ENCODE assay signal across 1 cellular context in the genomic region with DNA sequence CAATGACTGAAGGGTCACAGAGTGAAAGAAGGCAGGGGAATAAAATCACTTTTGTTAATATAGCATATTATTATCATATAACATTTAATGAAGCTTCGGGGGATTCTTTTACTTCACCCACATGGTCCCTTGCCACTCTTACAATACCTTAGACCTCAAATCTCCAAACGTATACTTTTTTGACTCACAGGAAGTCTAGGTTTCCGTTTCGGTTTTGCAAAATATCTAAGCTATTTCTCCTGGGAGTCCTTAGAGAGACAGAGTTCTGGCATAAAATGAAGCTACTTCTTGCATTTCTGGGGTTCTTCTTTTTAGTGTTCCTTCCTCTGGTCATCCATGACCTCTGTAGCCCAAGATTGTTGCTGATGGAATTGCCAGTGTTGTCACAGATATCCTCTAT.
TF ChIP-seq lines count a peak whose summit lies in the region.

No MANE protein-coding gene starts in this region.

TF ChIP-seq in GM12878, 131 proteins besides CTCF, POLR2A, EP300 and RAD21 (continued from another document and continues in another):
- TF ChIP-seq, protein P1, sequence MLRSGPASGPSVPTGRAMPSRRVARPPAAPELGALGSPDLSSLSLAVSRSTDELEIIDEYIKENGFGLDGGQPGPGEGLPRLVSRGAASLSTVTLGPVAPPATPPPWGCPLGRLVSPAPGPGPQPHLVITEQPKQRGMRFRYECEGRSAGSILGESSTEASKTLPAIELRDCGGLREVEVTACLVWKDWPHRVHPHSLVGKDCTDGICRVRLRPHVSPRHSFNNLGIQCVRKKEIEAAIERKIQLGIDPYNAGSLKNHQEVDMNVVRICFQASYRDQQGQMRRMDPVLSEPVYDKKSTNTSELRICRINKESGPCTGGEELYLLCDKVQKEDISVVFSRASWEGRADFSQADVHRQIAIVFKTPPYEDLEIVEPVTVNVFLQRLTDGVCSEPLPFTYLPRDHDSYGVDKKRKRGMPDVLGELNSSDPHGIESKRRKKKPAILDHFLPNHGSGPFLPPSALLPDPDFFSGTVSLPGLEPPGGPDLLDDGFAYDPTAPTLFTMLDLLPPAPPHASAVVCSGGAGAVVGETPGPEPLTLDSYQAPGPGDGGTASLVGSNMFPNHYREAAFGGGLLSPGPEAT (IDR thresholded peaks at IDR 0.05; ENCODE audit: low read depth), result no peak
- TF ChIP-seq FOXM1 (IDR thresholded peaks at IDR 0.05; ENCODE audit: low read depth, low read length) (peak; percentile 85), YY1 (IDR thresholded peaks at IDR 0.05; ENCODE audit: low read depth, low read length) (no peak), GABPA (IDR thresholded peaks at IDR 0.05; ENCODE audit: low read depth) (no peak), EGR1 (IDR thresholded peaks at IDR 0.05; ENCODE audit: borderline replicate concordance in 1 of 2, low read depth in 2 of 2, low read length in 2 of 2) (no peak), JUNB (IDR thresholded peaks at IDR 0.05) (peak; percentile 82), CHD1 (IDR thresholded peaks at IDR 0.05; ENCODE audit: low read depth, low read length) (no peak), ZNF24 (IDR thresholded peaks at IDR 0.05) (no peak), PML (IDR thresholded peaks at IDR 0.05; ENCODE audit: low read length) (no peak), ATF7 (IDR thresholded peaks at IDR 0.05; ENCODE audit: low read depth) (no peak), GATAD2B (conservative IDR thresholded peaks at IDR 0.05; ENCODE audit: low read depth) (no peak), SUPT20H (IDR thresholded peaks at IDR 0.05; ENCODE audit: borderline replicate concordance, control insufficient read depth, low read depth, low read length) (no peak), MEF2B (IDR thresholded peaks at IDR 0.05; ENCODE audit: partially characterized antibody, poor library complexity, severe bottlenecking) (peak; percentile 77), CHD2 (IDR thresholded peaks at IDR 0.05; ENCODE audit: borderline replicate concordance, low read depth, low read length) (no peak), SMAD1 (IDR thresholded peaks at IDR 0.05; ENCODE audit: low read depth, partially characterized antibody) (no peak), IKZF1 (conservative IDR thresholded peaks at IDR 0.05) (no peak), TCF7 (IDR thresholded peaks at IDR 0.05; ENCODE audit: borderline replicate concordance) (no peak), SREBF2 (IDR thresholded peaks at IDR 0.05; ENCODE audit: low read length) (no peak), MYB (IDR thresholded peaks at IDR 0.05; ENCODE audit: borderline replicate concordance, low read depth, low read length) (no peak), IRF4 (IDR thresholded peaks at IDR 0.05; ENCODE audit: low read depth, low read length) (peak; percentile 70; the same call in 1 of the 2 replicates), TBL1XR1 (IDR thresholded peaks at IDR 0.05; ENCODE audit: low read depth, low read length) (no peak), CBFB (IDR thresholded peaks at IDR 0.05; ENCODE audit: low read depth) (no peak), ASH2L (IDR thresholded peaks at IDR 0.05; ENCODE audit: borderline replicate concordance, low read depth) (no peak), SP1 (IDR thresholded peaks at IDR 0.05; ENCODE audit: low read depth, low read length) (no peak), SMAD5 (IDR thresholded peaks at IDR 0.05; ENCODE audit: low read depth) (no peak), SMARCA5 (IDR thresholded peaks at IDR 0.05) (no peak), TARDBP (IDR thresholded peaks at IDR 0.05; ENCODE audit: borderline replicate concordance) (no peak), DPF2 (IDR thresholded peaks at IDR 0.05) (no peak), ETV6 (conservative IDR thresholded peaks at IDR 0.05 in 1 of 2, IDR thresholded peaks at IDR 0.05 in 1 of 2; ENCODE audit: borderline replicate concordance in 1 of 2, low read depth in 1 of 2) (peak in 1 of 2 experiments; percentile 63; a peak in 1 of 4 replicates), NR2C2 (IDR thresholded peaks at IDR 0.05; ENCODE audit: borderline replicate concordance, control insufficient read depth, insufficient read length, low read depth) (no peak), NR2F1 (conservative IDR thresholded peaks at IDR 0.05) (no peak), CBX3 (IDR thresholded peaks at IDR 0.05; ENCODE audit: borderline replicate concordance, low read depth) (no peak)
- TF ChIP-seq, protein P2, sequence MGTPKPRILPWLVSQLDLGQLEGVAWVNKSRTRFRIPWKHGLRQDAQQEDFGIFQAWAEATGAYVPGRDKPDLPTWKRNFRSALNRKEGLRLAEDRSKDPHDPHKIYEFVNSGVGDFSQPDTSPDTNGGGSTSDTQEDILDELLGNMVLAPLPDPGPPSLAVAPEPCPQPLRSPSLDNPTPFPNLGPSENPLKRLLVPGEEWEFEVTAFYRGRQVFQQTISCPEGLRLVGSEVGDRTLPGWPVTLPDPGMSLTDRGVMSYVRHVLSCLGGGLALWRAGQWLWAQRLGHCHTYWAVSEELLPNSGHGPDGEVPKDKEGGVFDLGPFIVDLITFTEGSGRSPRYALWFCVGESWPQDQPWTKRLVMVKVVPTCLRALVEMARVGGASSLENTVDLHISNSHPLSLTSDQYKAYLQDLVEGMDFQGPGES (IDR thresholded peaks at IDR 0.05), result no peak
- TF ChIP-seq, protein P3, sequence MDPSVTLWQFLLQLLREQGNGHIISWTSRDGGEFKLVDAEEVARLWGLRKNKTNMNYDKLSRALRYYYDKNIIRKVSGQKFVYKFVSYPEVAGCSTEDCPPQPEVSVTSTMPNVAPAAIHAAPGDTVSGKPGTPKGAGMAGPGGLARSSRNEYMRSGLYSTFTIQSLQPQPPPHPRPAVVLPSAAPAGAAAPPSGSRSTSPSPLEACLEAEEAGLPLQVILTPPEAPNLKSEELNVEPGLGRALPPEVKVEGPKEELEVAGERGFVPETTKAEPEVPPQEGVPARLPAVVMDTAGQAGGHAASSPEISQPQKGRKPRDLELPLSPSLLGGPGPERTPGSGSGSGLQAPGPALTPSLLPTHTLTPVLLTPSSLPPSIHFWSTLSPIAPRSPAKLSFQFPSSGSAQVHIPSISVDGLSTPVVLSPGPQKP (IDR thresholded peaks at IDR 0.05; ENCODE audit: low read depth, low read length), result no peak
- TF ChIP-seq, protein P4, sequence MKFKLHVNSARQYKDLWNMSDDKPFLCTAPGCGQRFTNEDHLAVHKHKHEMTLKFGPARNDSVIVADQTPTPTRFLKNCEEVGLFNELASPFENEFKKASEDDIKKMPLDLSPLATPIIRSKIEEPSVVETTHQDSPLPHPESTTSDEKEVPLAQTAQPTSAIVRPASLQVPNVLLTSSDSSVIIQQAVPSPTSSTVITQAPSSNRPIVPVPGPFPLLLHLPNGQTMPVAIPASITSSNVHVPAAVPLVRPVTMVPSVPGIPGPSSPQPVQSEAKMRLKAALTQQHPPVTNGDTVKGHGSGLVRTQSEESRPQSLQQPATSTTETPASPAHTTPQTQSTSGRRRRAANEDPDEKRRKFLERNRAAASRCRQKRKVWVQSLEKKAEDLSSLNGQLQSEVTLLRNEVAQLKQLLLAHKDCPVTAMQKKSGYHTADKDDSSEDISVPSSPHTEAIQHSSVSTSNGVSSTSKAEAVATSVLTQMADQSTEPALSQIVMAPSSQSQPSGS (IDR thresholded peaks at IDR 0.05; ENCODE audit: low read length), result peak; percentile 74
- TF ChIP-seq, protein P5, sequence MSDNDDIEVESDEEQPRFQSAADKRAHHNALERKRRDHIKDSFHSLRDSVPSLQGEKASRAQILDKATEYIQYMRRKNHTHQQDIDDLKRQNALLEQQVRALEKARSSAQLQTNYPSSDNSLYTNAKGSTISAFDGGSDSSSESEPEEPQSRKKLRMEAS (IDR thresholded peaks at IDR 0.05; ENCODE audit: low read depth, low read length), result no peak
- TF ChIP-seq, protein P6, sequence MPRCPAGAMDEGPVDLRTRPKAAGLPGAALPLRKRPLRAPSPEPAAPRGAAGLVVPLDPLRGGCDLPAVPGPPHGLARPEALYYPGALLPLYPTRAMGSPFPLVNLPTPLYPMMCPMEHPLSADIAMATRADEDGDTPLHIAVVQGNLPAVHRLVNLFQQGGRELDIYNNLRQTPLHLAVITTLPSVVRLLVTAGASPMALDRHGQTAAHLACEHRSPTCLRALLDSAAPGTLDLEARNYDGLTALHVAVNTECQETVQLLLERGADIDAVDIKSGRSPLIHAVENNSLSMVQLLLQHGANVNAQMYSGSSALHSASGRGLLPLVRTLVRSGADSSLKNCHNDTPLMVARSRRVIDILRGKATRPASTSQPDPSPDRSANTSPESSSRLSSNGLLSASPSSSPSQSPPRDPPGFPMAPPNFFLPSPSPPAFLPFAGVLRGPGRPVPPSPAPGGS (IDR thresholded peaks at IDR 0.05; ENCODE audit: borderline replicate concordance, insufficient read depth, low read depth, low read length, poor library complexity, severe bottlenecking), result peak; percentile 50
- TF ChIP-seq, protein P7, sequence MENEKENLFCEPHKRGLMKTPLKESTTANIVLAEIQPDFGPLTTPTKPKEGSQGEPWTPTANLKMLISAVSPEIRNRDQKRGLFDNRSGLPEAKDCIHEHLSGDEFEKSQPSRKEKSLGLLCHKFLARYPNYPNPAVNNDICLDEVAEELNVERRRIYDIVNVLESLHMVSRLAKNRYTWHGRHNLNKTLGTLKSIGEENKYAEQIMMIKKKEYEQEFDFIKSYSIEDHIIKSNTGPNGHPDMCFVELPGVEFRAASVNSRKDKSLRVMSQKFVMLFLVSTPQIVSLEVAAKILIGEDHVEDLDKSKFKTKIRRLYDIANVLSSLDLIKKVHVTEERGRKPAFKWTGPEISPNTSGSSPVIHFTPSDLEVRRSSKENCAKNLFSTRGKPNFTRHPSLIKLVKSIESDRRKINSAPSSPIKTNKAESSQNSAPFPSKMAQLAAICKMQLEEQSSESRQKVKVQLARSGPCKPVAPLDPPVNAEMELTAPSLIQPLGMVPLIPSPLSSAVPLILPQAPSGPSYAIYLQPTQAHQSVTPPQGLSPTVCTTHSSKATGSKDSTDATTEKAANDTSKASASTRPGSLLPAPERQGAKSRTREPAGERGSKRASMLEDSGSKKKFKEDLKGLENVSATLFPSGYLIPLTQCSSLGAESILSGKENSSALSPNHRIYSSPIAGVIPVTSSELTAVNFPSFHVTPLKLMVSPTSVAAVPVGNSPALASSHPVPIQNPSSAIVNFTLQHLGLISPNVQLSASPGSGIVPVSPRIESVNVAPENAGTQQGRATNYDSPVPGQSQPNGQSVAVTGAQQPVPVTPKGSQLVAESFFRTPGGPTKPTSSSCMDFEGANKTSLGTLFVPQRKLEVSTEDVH (IDR thresholded peaks at IDR 0.05; ENCODE audit: low read depth, partially characterized antibody), result no peak
- TF ChIP-seq, protein P8, sequence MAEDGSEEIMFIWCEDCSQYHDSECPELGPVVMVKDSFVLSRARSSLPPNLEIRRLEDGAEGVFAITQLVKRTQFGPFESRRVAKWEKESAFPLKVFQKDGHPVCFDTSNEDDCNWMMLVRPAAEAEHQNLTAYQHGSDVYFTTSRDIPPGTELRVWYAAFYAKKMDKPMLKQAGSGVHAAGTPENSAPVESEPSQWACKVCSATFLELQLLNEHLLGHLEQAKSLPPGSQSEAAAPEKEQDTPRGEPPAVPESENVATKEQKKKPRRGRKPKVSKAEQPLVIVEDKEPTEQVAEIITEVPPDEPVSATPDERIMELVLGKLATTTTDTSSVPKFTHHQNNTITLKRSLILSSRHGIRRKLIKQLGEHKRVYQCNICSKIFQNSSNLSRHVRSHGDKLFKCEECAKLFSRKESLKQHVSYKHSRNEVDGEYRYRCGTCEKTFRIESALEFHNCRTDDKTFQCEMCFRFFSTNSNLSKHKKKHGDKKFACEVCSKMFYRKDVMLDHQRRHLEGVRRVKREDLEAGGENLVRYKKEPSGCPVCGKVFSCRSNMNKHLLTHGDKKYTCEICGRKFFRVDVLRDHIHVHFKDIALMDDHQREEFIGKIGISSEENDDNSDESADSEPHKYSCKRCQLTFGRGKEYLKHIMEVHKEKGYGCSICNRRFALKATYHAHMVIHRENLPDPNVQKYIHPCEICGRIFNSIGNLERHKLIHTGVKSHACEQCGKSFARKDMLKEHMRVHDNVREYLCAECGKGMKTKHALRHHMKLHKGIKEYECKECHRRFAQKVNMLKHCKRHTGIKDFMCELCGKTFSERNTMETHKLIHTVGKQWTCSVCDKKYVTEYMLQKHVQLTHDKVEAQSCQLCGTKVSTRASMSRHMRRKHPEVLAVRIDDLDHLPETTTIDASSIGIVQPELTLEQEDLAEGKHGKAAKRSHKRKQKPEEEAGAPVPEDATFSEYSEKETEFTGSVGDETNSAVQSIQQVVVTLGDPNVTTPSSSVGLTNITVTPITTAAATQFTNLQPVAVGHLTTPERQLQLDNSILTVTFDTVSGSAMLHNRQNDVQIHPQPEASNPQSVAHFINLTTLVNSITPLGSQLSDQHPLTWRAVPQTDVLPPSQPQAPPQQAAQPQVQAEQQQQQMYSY (CRISPR knock-in tag; IDR thresholded peaks at IDR 0.05), result no peak
- TF ChIP-seq, protein P9, sequence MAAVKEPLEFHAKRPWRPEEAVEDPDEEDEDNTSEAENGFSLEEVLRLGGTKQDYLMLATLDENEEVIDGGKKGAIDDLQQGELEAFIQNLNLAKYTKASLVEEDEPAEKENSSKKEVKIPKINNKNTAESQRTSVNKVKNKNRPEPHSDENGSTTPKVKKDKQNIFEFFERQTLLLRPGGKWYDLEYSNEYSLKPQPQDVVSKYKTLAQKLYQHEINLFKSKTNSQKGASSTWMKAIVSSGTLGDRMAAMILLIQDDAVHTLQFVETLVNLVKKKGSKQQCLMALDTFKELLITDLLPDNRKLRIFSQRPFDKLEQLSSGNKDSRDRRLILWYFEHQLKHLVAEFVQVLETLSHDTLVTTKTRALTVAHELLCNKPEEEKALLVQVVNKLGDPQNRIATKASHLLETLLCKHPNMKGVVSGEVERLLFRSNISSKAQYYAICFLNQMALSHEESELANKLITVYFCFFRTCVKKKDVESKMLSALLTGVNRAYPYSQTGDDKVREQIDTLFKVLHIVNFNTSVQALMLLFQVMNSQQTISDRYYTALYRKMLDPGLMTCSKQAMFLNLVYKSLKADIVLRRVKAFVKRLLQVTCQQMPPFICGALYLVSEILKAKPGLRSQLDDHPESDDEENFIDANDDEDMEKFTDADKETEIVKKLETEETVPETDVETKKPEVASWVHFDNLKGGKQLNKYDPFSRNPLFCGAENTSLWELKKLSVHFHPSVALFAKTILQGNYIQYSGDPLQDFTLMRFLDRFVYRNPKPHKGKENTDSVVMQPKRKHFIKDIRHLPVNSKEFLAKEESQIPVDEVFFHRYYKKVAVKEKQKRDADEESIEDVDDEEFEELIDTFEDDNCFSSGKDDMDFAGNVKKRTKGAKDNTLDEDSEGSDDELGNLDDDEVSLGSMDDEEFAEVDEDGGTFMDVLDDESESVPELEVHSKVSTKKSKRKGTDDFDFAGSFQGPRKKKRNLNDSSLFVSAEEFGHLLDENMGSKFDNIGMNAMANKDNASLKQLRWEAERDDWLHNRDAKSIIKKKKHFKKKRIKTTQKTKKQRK (IDR thresholded peaks at IDR 0.05; ENCODE audit: low read depth, low read length), result no peak
- TF ChIP-seq, protein P10, sequence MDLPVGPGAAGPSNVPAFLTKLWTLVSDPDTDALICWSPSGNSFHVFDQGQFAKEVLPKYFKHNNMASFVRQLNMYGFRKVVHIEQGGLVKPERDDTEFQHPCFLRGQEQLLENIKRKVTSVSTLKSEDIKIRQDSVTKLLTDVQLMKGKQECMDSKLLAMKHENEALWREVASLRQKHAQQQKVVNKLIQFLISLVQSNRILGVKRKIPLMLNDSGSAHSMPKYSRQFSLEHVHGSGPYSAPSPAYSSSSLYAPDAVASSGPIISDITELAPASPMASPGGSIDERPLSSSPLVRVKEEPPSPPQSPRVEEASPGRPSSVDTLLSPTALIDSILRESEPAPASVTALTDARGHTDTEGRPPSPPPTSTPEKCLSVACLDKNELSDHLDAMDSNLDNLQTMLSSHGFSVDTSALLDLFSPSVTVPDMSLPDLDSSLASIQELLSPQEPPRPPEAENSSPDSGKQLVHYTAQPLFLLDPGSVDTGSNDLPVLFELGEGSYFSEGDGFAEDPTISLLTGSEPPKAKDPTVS (IDR thresholded peaks at IDR 0.05; ENCODE audit: low read depth, low read length), result no peak
